In genomic region chr2:30230855-30231725, GRCh38 we compare ENCODE assay signal across 7 cellular contexts. TPM values are rescaled to one million over a fixed set of nuclear protein-coding genes. Genes with fewer than 3 reads are reported as not detected.
DNase-seq lines count a peak whose midpoint lies in the region; ATAC-seq and TF ChIP-seq lines count a peak whose summit lies in the region.

TSS of gene LBH (plus strand) at chr2:30231534. CDS start at chr2:30231739, 205 bp downstream.

- peak within 1 kb of the TSS; percentile 91 for H3K27ac ChIP-seq in lower lobe of right lung

- H3K27me3 Mint-ChIP-seq in activated CD4-positive, alpha-beta memory T cell treated with anti-CD3 and anti-CD28 coated beads, Interleukin-2, amount 10 ng/mL, durations not matched to agents 7 days and 5 days = peaks cover 11% of the 10 kb centered on the region

- H3K4me1 ChIP-seq in lower lobe of right lung = peaks cover 53% of the 10 kb centered on the region

- POLR2A ChIA-PET in activated CD4-positive, alpha-beta memory T cell treated with anti-CD3 and anti-CD28 coated beads, Interleukin-2, amount 10 ng/mL, durations not matched to agents 7 days and 5 days (lab: Charles Lee) = interaction anchor here (0.9 to 12.4 kb wide), 12 partner anchors 9 to 480 kb away, joined by 3 to 138 read pairs (median 7); partner anchors contain the start of genes LCLAT1 and YPEL5

- no peaks in the 10 kb centered on the region for H3K9me3 ChIP-seq in lower lobe of right lung

- peaks cover 16% of the 10 kb centered on the region for H3K36me3 ChIP-seq in lower lobe of right lung

- intact Hi-C loops in lower lobe of right lung (cut with DNase I) = no loop called here

- no peaks in the 10 kb centered on the region for H3K9me3 Mint-ChIP-seq in activated CD4-positive, alpha-beta memory T cell treated with anti-CD3 and anti-CD28 coated beads, Interleukin-2, amount 10 ng/mL, durations not matched to agents 7 days and 5 days

- H3K27me3 ChIP-seq in lower lobe of right lung (ENCODE audit: low read depth) = no peaks in the 10 kb centered on the region

- H3K36me3 Mint-ChIP-seq in activated CD4-positive, alpha-beta memory T cell treated with anti-CD3 and anti-CD28 coated beads, Interleukin-2, amount 10 ng/mL, durations not matched to agents 7 days and 5 days (ENCODE audit: low read depth) = peaks cover 23% of the 10 kb centered on the region

- CTCF ChIA-PET in activated CD4-positive, alpha-beta memory T cell treated with anti-CD3 and anti-CD28 coated beads, Interleukin-2, amount 10 ng/mL, durations not matched to agents 7 days and 5 days (lab: Charles Lee) = interaction anchor here (0.5 to 2.0 kb wide), 3 partner anchors 24 to 103 kb away, joined by 3 to 5 read pairs (median 4); no protein-coding TSS in a partner anchor

- no peak for TF ChIP-seq CTCF in lower lobe of right lung (IDR thresholded peaks at IDR 0.05)

- H3K4me1 Mint-ChIP-seq in activated CD4-positive, alpha-beta memory T cell treated with anti-CD3 and anti-CD28 coated beads, Interleukin-2, amount 10 ng/mL, durations not matched to agents 7 days and 5 days = peaks cover 58% of the 10 kb centered on the region

- H3K27ac Mint-ChIP-seq in activated CD4-positive, alpha-beta memory T cell treated with anti-CD3 and anti-CD28 coated beads, Interleukin-2, amount 10 ng/mL, durations not matched to agents 7 days and 5 days = peak within 1 kb of the TSS; percentile 79

- ATAC-seq in GM18520 (IDR thresholded peaks at IDR 0.05; ENCODE audit: unreplicated experiment) (peak; percentile 48), HG03060 (IDR thresholded peaks at IDR 0.05; ENCODE audit: low read depth, unreplicated experiment) (peak; percentile 29), lower lobe of right lung (peak; percentile 85 to 89)

- DNase-seq in NCI-H446 (lab: John Stamatoyannopoulos, UW) = peak; percentile 57 to 82
- peak; percentile 88 for DNase-seq in activated CD4-positive, alpha-beta memory T cell treated with anti-CD3 and anti-CD28 coated beads, Interleukin-2, amount 10 ng/mL, durations not matched to agents 7 days and 5 days
- DNase-seq in ecto neural progenitor cell (ENCODE audit: low spot score) = peak; percentile 90
- peak; percentile 81 for DNase-seq in lower lobe of right lung
- DNase-seq in stimulated activated CD4-positive, alpha-beta T cell treated with anti-CD3 and anti-CD28 coated beads, TNF-alpha, amount 100 ng/mL, for 24 hours (ENCODE audit: low read depth in 3 of 3) = peak; percentile 83 to 87 (median 85)

- peak within 1 kb of the TSS; percentile 82 for H3K4me3 ChIP-seq in lower lobe of right lung

- peak within 1 kb of the TSS; percentile 75 for H3K4me3 Mint-ChIP-seq in activated CD4-positive, alpha-beta memory T cell treated with anti-CD3 and anti-CD28 coated beads, Interleukin-2, amount 10 ng/mL, durations not matched to agents 7 days and 5 days

RNA-seq across cellular contexts. Expression of gene LBH, which starts in this region (rescaled TPM):
- 100 to 1,000 TPM; 105 to 110 TPM for total RNA-seq in activated CD4-positive, alpha-beta memory T cell treated with anti-CD3 and anti-CD28 coated beads, Interleukin-2, amount 10 ng/mL, durations not matched to agents 7 days and 5 days
- 137 TPM for total RNA-seq in lower lobe of right lung

Comparison
In these comparisons a context has a peak if more than half of its experiments do, and no peak if none do; other contexts are left out.
1. Peak in every context shown above with its lines: DNase-seq, ATAC-seq, H3K4me3 ChIP-seq and H3K27ac ChIP-seq.
2. ATAC-seq: peak in every context shown above with its lines; median percentile 87 in lower lobe of right lung; 48 in GM18520; 29 in HG03060.